ENCODE assay signal across 8 cellular contexts in the genomic region with DNA sequence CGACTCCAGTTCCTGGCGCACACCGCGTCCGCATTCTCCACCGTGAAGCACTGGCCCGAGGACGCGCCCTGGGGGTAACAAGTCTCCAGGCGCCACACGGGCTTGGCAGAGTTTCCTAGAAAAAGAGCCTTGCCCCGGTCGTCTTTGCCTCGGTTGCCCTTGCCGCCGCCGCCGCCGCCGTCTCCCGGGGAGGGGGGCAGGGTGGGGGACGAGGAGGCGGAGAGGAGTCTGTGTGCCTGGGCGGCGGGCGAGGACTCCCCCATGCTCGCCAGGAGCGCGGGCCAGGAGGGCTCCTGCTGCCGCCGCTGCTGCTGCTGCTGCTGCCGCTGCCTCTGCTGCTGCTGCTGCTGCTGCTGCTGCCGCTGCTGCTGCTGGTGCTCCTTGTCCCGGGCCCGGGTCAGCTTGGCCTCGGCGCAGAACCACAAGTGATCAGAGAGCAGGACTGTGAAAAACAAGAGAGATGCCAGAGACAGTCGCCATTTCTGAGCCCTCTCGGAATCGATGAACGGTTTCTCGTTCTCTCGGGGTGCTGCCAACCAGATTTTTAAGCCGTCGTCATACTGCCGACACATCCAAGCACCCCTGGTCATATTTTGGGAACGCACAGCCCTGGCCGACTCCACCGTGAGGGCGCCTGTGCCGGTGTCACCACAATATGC.
DNase-seq lines count a peak whose midpoint lies in the region; ATAC-seq, FAIRE-seq and TF ChIP-seq lines count a peak whose summit lies in the region.

No MANE protein-coding gene starts in this region.

- ATAC-seq in lower lobe of right lung: peak; percentile 42 to 52
- ATAC-seq in GM21447 (IDR thresholded peaks at IDR 0.05; ENCODE audit: unreplicated experiment): no peak

- POLR2A ChIA-PET in MCF 10A (lab: Yijun Ruan, JAX) (no interaction called here), OCI-LY7 (lab: Charles Lee) (no interaction called here)

- H3K79me2 ChIP-seq in OCI-LY7 (ENCODE audit: insufficient read depth, low read depth, low read length): no peaks in the 10 kb centered on the region

- H2AFZ ChIP-seq in OCI-LY7 (ENCODE audit: low read length): no peak overlapping the region

- H3K27me3 Mint-ChIP-seq in MCF 10A (ENCODE audit: insufficient read depth, unreplicated experiment): peaks cover 12% of the 10 kb centered on the region

- H3K9me3 ChIP-seq in lower lobe of right lung: no peaks in the 10 kb centered on the region
- H3K9me3 ChIP-seq in OCI-LY7 (ENCODE audit: low read length): no peaks in the 10 kb centered on the region

- H3K36me3 ChIP-seq in lower lobe of right lung: no peaks in the 10 kb centered on the region
- H3K36me3 ChIP-seq in OCI-LY7 (ENCODE audit: insufficient read depth, low read length): no peaks in the 10 kb centered on the region

- H3K27ac Mint-ChIP-seq in MCF 10A (ENCODE audit: low read depth, unreplicated experiment): no peak overlapping the region

- peaks cover 37% of the 10 kb centered on the region for H3K27me3 ChIP-seq in lower lobe of right lung (ENCODE audit: low read depth)

- H4K20me1 ChIP-seq in OCI-LY7 (ENCODE audit: insufficient read depth, low read length): no peaks in the 10 kb centered on the region

- H3K4me1 ChIP-seq in lower lobe of right lung: peaks cover 8% of the 10 kb centered on the region
- no peaks in the 10 kb centered on the region for H3K4me1 ChIP-seq in OCI-LY7 (ENCODE audit: insufficient read depth, low read length, poor library complexity, severe bottlenecking)

- H3K4me1 Mint-ChIP-seq in MCF 10A (ENCODE audit: insufficient read depth, unreplicated experiment): peaks cover 5% of the 10 kb centered on the region

- intact Hi-C loops in MCF 10A (cut with micrococcal nuclease) (no loop called here), lower lobe of right lung (cut with DNase I) (no loop called here), OCI-LY7 (cut with micrococcal nuclease; ENCODE audit: unreplicated experiment) (no loop called here)

- no TSS peak for BruUV-seq in MCF 10A (replicated peaks; lab: Mats Ljungman, UMichigan)
- no TSS peak for BruUV-seq in OCI-LY7 (replicated peaks; lab: Mats Ljungman, UMichigan)

- no peaks in the 10 kb centered on the region for H3K9me2 ChIP-seq in OCI-LY7 (ENCODE audit: insufficient read depth, low read length)

- TF ChIP-seq CTCF in MCF 10A (IDR thresholded peaks at IDR 0.05; ENCODE audit: unreplicated experiment) (no peak), lower lobe of right lung (IDR thresholded peaks at IDR 0.05) (no peak), OCI-LY7 (conservative IDR thresholded peaks at IDR 0.05; ENCODE audit: low read length) (no peak)

- H3K4me3 ChIP-seq in lower lobe of right lung: peak overlapping the region; percentile 51
- no peak overlapping the region for H3K4me3 ChIP-seq in OCI-LY7 (ENCODE audit: low read depth, low read length, poor library complexity, severe bottlenecking)

- no peak overlapping the region for H3K4me2 ChIP-seq in OCI-LY7 (ENCODE audit: low read length)

- DNase-seq in Ammon's horn (ENCODE audit: low spot score): peak; percentile 31
- peak; percentile 78 for DNase-seq in NCI-H1105 treated with DMSO at 0.1 percent for 48 hours (lab: John Stamatoyannopoulos, UW)
- DNase-seq in MCF 10A (ENCODE audit: unreplicated experiment): no peak
- DNase-seq in lower lobe of right lung: no peak
- peak; percentile 32 for DNase-seq in urothelium cell line (ENCODE audit: low spot score)
- DNase-seq in stimulated activated naive CD4-positive, alpha-beta T cell (lab: John Stamatoyannopoulos, UW): no peak
- no peak for DNase-seq in OCI-LY7 (ENCODE audit: low spot score)

- H3K9me3 Mint-ChIP-seq in MCF 10A (ENCODE audit: unreplicated experiment): peaks cover 14% of the 10 kb centered on the region

- H3K4me3 Mint-ChIP-seq in MCF 10A (ENCODE audit: unreplicated experiment): peak overlapping the region; percentile 9

- no peak for FAIRE-seq in urothelium cell line (lab: Jason Lieb, UNC)

- peaks cover 6% of the 10 kb centered on the region for H3K36me3 Mint-ChIP-seq in MCF 10A (ENCODE audit: insufficient read depth, unreplicated experiment)

- CTCF ChIA-PET in MCF 10A (lab: Yijun Ruan, JAX) (no interaction called here), OCI-LY7 (lab: Charles Lee; ENCODE audit: unreplicated experiment) (no interaction called here)

- H3K27ac ChIP-seq in lower lobe of right lung: no peak overlapping the region
- H3K27ac ChIP-seq in OCI-LY7 (ENCODE audit: low read depth, low read length, poor library complexity, severe bottlenecking): no peak overlapping the region

Comparison
In these comparisons a context has a peak if more than half of its experiments do, and no peak if none do; other contexts are left out.
1. DNase-seq: peak in Ammon's horn (single experiment), NCI-H1105 treated with DMSO at 0.1 percent for 48 hours (single experiment) and urothelium cell line (single experiment); none in MCF 10A (single experiment), lower lobe of right lung (single experiment), stimulated activated naive CD4-positive, alpha-beta T cell (0 of 6) and OCI-LY7 (single experiment).